Comparison of ENCODE assay signal across 1 cellular context in the genomic region with DNA sequence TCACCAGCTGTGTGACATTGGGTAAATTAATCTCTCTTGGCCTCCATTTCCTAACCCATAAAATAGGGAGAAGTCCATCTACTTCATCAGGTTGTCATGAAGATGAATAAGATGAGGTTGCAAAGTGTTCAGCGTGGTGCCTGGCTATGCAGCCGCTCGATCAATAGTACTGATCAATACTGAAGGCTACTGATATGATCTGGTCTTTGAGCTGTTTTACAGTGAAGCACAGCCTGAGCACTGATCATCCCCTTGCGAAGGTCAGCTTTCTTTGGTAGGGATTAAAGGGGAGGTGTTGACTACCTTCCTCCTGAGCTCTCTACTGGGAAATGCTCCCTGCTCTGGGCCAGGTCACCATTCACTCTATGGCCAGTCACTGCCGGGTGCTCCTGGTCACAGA.
TF ChIP-seq lines count a peak whose summit lies in the region.

No MANE protein-coding gene starts in this region.

TF ChIP-seq in HepG2, 621 proteins besides CTCF, POLR2A, EP300 and RAD21 (continued from another document):
- TF ChIP-seq, protein P1, sequence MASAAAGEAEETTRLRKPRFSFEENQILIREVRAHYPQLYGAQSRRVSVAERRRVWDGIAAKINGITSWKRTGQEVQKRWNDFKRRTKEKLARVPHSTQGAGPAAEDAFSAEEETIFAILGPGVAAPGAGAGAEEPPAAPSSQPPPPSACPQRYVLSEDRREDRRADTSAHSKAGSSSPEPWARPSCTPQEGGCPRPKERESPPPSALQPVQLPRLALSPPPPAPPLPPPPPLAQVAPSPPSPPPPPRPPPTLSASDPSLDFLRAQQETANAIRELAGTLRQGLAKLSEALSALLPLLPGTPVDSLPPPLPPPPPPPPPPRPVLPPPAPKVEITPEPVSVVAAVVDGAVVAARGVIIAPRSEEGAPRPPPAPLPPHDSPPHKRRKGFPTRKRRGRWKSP (CRISPR knock-in tag; IDR thresholded peaks at IDR 0.05): no peak
- TF ChIP-seq, protein P2, sequence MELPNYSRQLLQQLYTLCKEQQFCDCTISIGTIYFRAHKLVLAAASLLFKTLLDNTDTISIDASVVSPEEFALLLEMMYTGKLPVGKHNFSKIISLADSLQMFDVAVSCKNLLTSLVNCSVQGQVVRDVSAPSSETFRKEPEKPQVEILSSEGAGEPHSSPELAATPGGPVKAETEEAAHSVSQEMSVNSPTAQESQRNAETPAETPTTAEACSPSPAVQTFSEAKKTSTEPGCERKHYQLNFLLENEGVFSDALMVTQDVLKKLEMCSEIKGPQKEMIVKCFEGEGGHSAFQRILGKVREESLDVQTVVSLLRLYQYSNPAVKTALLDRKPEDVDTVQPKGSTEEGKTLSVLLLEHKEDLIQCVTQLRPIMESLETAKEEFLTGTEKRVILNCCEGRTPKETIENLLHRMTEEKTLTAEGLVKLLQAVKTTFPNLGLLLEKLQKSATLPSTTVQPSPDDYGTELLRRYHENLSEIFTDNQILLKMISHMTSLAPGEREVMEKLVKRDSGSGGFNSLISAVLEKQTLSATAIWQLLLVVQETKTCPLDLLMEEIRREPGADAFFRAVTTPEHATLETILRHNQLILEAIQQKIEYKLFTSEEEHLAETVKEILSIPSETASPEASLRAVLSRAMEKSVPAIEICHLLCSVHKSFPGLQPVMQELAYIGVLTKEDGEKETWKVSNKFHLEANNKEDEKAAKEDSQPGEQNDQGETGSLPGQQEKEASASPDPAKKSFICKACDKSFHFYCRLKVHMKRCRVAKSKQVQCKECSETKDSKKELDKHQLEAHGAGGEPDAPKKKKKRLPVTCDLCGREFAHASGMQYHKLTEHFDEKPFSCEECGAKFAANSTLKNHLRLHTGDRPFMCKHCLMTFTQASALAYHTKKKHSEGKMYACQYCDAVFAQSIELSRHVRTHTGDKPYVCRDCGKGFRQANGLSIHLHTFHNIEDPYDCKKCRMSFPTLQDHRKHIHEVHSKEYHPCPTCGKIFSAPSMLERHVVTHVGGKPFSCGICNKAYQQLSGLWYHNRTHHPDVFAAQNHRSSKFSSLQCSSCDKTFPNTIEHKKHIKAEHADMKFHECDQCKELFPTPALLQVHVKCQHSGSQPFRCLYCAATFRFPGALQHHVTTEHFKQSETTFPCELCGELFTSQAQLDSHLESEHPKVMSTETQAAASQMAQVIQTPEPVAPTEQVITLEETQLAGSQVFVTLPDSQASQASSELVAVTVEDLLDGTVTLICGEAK (IDR thresholded peaks at IDR 0.05): no peak
- TF ChIP-seq, protein P2 (CRISPR knock-in tag; IDR thresholded peaks at IDR 0.05): no peak
- TF ChIP-seq ZNF484 (CRISPR knock-in tag; IDR thresholded peaks at IDR 0.05; ENCODE audit: borderline replicate concordance, low read depth) (no peak), ADNP (CRISPR knock-in tag; IDR thresholded peaks at IDR 0.05) (no peak), KAT2B (IDR thresholded peaks at IDR 0.05; ENCODE audit: borderline replicate concordance, low read depth, low read length) (peak; percentile 91), SP2 (CRISPR knock-in tag; IDR thresholded peaks at IDR 0.05) (no peak), HNF4A (CRISPR knock-in tag; IDR thresholded peaks at IDR 0.05) (peak; percentile 6; the same call in 1 of the 2 replicates)
